Comparison of ENCODE assay signal across 8 cellular contexts in the genomic region with DNA sequence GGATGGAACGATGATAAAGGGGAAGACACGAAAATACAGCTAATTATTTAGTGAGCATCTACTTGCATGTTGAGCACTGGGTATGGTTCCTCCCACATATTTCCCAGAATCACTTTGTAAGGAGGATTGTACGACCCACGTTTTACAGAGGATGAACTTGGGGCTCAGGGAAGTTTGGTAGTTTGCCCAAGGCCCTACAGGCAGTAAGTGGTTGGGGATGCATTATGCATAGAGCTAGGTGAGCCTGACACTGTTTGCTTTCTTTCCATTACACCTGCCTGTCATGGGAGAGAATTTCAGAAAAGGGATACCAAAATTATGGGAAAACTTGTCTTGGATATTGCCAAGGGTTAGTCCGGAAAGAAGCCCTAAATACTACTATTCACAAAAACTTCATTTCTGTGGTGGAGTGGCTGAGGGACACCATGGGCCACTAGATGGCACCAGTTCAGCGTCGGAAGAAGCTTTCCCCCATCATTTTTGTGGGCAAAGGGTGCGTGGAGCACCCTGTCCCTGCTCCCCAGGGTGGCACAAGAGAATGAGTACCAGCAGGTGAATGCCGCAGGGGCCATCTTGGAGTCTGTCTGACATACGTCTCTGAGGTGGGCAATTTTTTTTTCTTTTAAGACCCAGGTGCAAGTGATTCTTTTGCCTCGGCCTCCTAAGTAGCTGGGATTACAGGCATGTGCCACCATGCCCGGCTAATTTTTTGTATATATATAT. TPM values are rescaled to one million over a fixed set of nuclear protein-coding genes. Genes with fewer than 3 reads are reported as not detected.
DNase-seq lines count a peak whose midpoint lies in the region; ATAC-seq and TF ChIP-seq lines count a peak whose summit lies in the region.

No MANE protein-coding gene starts in this region.

- TF ChIP-seq CTCF in Calu3 (IDR thresholded peaks at IDR 0.05; ENCODE audit: unreplicated experiment) (peak; percentile 87), PC-9 (conservative IDR thresholded peaks at IDR 0.05) (peak; percentile 91), foreskin fibroblast (IDR thresholded peaks at IDR 0.05; ENCODE audit: low read depth, low read length) (peak; percentile 88)

- H3K27ac Mint-ChIP-seq in Calu3 (ENCODE audit: unreplicated experiment): no peak overlapping the region
- H3K27ac Mint-ChIP-seq in activated T-cell treated with anti-CD3 and anti-CD28 coated beads, Interleukin-2, amount 50 U/mL, for 72 hours: no peak overlapping the region

- peaks cover 25% of the 10 kb centered on the region for H3K27me3 Mint-ChIP-seq in Calu3 (ENCODE audit: unreplicated experiment)
- peaks cover 19% of the 10 kb centered on the region for H3K27me3 Mint-ChIP-seq in activated T-cell treated with anti-CD3 and anti-CD28 coated beads, Interleukin-2, amount 50 U/mL, for 72 hours (ENCODE audit: low read depth)

- H3F3A ChIP-seq in PC-9 (ENCODE audit: insufficient read depth, low read depth): no peaks in the 10 kb centered on the region

- H3K79me2 ChIP-seq in PC-9 (ENCODE audit: low read depth): no peaks in the 10 kb centered on the region

- no peaks in the 10 kb centered on the region for H3K9me2 ChIP-seq in PC-9 (ENCODE audit: insufficient read depth)

- intact Hi-C loops in Calu3 (cut with micrococcal nuclease; ENCODE audit: unreplicated experiment) (loop anchor here (1.0 to 2.0 kb wide), 3 partner anchors 52 to 348 kb away; partner anchors contain the start of gene LIPG), PC-9 (cut with micrococcal nuclease; ENCODE audit: unreplicated experiment) (loop anchor here (1.0 to 5.0 kb wide), 4 partner anchors 52 to 847 kb away; partner anchors contain the start of gene LIPG), posterior cingulate gyrus (cut with DNase I) (loop anchor here (2.0 kb wide), 1 partner anchor 348 kb away; no protein-coding TSS in a partner anchor)

- H4K20me1 ChIP-seq in PC-9 (ENCODE audit: insufficient read depth): no peaks in the 10 kb centered on the region

- ATAC-seq in activated T-cell treated with anti-CD3 and anti-CD28 coated beads, Interleukin-2, amount 50 U/mL, for 72 hours (replicated peaks in 1 of 2): peak; percentile 60 to 74
- no peak for ATAC-seq in HG03469 (IDR thresholded peaks at IDR 0.05; ENCODE audit: unreplicated experiment)

- POLR2A ChIA-PET in PC-9 (lab: Charles Lee; ENCODE audit: unreplicated experiment): no interaction called here

- BruUV-seq in Calu3 (replicated peaks; lab: Mats Ljungman, UMichigan): no TSS peak
- no TSS peak for BruUV-seq in PC-9 (replicated peaks; lab: Mats Ljungman, UMichigan)

- no peak overlapping the region for H3K4me2 ChIP-seq in PC-9

- H3K36me3 ChIP-seq in PC-9 (ENCODE audit: low read depth): no peaks in the 10 kb centered on the region

- no peak overlapping the region for H3K4me3 ChIP-seq in PC-9
- no peak overlapping the region for H3K4me3 ChIP-seq in foreskin fibroblast (ENCODE audit: low read depth in 1 of 2, low read length in 2 of 2)

- no peaks in the 10 kb centered on the region for H3K36me3 Mint-ChIP-seq in Calu3 (ENCODE audit: insufficient read depth, unreplicated experiment)
- no peaks in the 10 kb centered on the region for H3K36me3 Mint-ChIP-seq in activated T-cell treated with anti-CD3 and anti-CD28 coated beads, Interleukin-2, amount 50 U/mL, for 72 hours (ENCODE audit: insufficient read depth in 2 of 2)

- DNase-seq in Calu3: peak; percentile 72
- DNase-seq in KBM-7: peak; percentile 61
- peak in 1 of 2 experiments; percentile 42 for DNase-seq in PC-9
- DNase-seq in activated T-cell treated with anti-CD3 and anti-CD28 coated beads, Interleukin-2, amount 50 U/mL, for 72 hours: peak; percentile 43 to 48
- peak; percentile 45 to 81 for DNase-seq in foreskin fibroblast
- peak in 7 of 10 donors; percentile 32 to 89 (median 49) for DNase-seq in posterior cingulate gyrus
- DNase-seq in cortex of kidney (lab: John Stamatoyannopoulos, UW): no peak

- H3K9me3 ChIP-seq in PC-9 (ENCODE audit: insufficient read depth, low read depth): no peaks in the 10 kb centered on the region; the same call in 1 of the 2 replicates

- H3K4me3 Mint-ChIP-seq in Calu3 (ENCODE audit: low read depth, unreplicated experiment): no peak overlapping the region
- no peak overlapping the region for H3K4me3 Mint-ChIP-seq in activated T-cell treated with anti-CD3 and anti-CD28 coated beads, Interleukin-2, amount 50 U/mL, for 72 hours

- no peaks in the 10 kb centered on the region for H3K4me1 ChIP-seq in PC-9 (replicated peaks; ENCODE audit: insufficient read depth)

- CTCF ChIA-PET in Calu3 (lab: Charles Lee): interaction anchor here (0.5 to 2.3 kb wide), 8 partner anchors 21 to 348 kb away, joined by 3 to 22 read pairs (median 4); no protein-coding TSS in a partner anchor
- CTCF ChIA-PET in PC-9 (lab: Charles Lee): interaction anchor here (0.5 to 2.1 kb wide), 6 partner anchors 50 to 844 kb away, joined by 3 to 9 read pairs (median 4); partner anchors contain the start of gene DYM

- H3K27ac ChIP-seq in PC-9: no peak overlapping the region

- H2AFZ ChIP-seq in PC-9: no peak overlapping the region

- no peaks in the 10 kb centered on the region for H3K9me3 Mint-ChIP-seq in Calu3 (ENCODE audit: low read depth, unreplicated experiment)
- H3K9me3 Mint-ChIP-seq in activated T-cell treated with anti-CD3 and anti-CD28 coated beads, Interleukin-2, amount 50 U/mL, for 72 hours: no peaks in the 10 kb centered on the region

- no peaks in the 10 kb centered on the region for H3K27me3 ChIP-seq in PC-9 (ENCODE audit: insufficient read depth, low read depth)

- no peaks in the 10 kb centered on the region for H3K4me1 Mint-ChIP-seq in Calu3 (ENCODE audit: low read depth, unreplicated experiment)
- H3K4me1 Mint-ChIP-seq in activated T-cell treated with anti-CD3 and anti-CD28 coated beads, Interleukin-2, amount 50 U/mL, for 72 hours (ENCODE audit: low read depth): no peaks in the 10 kb centered on the region

- in situ Hi-C loops in KBM-7 (cut with MboI; ENCODE audit: low pct_unique_long_range_greater_than_20kb, low sequenced_read_pairs): no loop called here

RNA-seq across cellular contexts. Expression of gene RPL17, which starts 18.3 kb away (rescaled TPM):
- total RNA-seq in Calu3 (2022) (1,255 and 1,278 TPM in 2 replicates), PC-9 (2021) (1,187 and 1,243 TPM in 2 replicates)
- total RNA-seq in activated T-cell treated with anti-CD3 and anti-CD28 coated beads, Interleukin-2, amount 50 U/mL, for 72 hours: 1,000 to 10,000 TPM; 1,686 to 1,835 TPM

RNA-seq across cellular contexts. Expression of gene C18orf32, which starts 23.5 kb away (rescaled TPM):
- total RNA-seq in Calu3 (2022) (57.8 and 73.8 TPM in 2 replicates), PC-9 (2021) (11.3 and 19.2 TPM in 2 replicates)
- total RNA-seq in activated T-cell treated with anti-CD3 and anti-CD28 coated beads, Interleukin-2, amount 50 U/mL, for 72 hours: 10 to 100 TPM; 28.7 to 36.2 TPM

RNA-seq across cellular contexts. Expression of gene DYM, which starts 50.1 kb away (rescaled TPM):
- total RNA-seq in Calu3 (2022): 45.4 and 47.7 TPM in 2 replicates
- 28.0 and 40.8 TPM in 2 replicates for total RNA-seq in PC-9 (2021)
- total RNA-seq in activated T-cell treated with anti-CD3 and anti-CD28 coated beads, Interleukin-2, amount 50 U/mL, for 72 hours: 10 to 100 TPM; 74.9 to 91.6 TPM

RNA-seq across cellular contexts. Expression of gene LIPG, which starts 51.3 kb away (rescaled TPM):
- total RNA-seq in Calu3 (2022) (36.6 and 44.0 TPM in 2 replicates), PC-9 (2021) (22.7 and 30.9 TPM in 2 replicates)
- total RNA-seq in activated T-cell treated with anti-CD3 and anti-CD28 coated beads, Interleukin-2, amount 50 U/mL, for 72 hours: under 1 TPM in 1 of 2 donors, not detected in 1; 0.12 TPM
